ENCODE assay signal across 12 cellular contexts in the genomic region with DNA sequence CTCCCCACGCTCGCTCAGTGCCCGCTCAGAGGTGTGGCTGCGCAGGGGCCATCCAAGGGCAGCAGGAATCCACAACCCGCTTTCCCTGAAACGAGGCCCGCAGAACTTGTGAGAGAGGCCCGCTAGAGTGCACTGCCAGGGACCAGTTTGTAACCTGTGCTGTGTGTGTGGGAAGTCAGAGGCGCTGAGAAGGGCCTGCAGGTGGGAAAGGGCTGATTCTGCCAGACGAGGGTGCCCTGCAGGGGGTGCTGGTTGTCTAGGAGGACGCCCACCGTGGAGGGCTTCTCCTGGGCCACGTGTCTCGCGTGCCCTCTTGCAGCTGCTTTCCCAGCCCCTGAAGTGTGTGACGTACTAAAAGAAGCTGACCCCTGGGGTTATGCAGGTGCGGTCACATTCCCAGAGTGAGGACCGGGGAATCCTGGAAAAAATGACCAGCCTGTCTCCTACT.
DNase-seq lines count a peak whose midpoint lies in the region; ATAC-seq and TF ChIP-seq lines count a peak whose summit lies in the region.
"Had no signal": no experiment of that assay in that cellular context is flagged by ENCODE, and none has a peak within 500 bp of the region (broad histone marks: within the 10 kb centered on the region; RNA-seq: fewer than 3 reads in every experiment).

No MANE protein-coding gene starts in this region.

- CTCF ChIA-PET in SK-N-SH (lab: Yijun Ruan, JAX), result interaction anchor here (0.6 to 2.8 kb wide), 9 partner anchors 17 to 239 kb away, joined by 3 to 11 read pairs (median 5); no protein-coding TSS in a partner anchor

- peak; percentile 10; the same call in 1 of the 2 replicates for TF ChIP-seq CTCF in SK-N-SH (IDR thresholded peaks at IDR 0.05)
- peak in 1 of 3 experiments; percentile 30 for TF ChIP-seq CTCF in esophagus muscularis mucosa (IDR thresholded peaks at IDR 0.05)

- peak; percentile 36; the same call in 1 of the 2 replicates for TF ChIP-seq RAD21 in SK-N-SH (IDR thresholded peaks at IDR 0.05; ENCODE audit: low read length)

- H3K9ac ChIP-seq in SK-N-SH, result no peak overlapping the region

- no peak overlapping the region for H3K4me3 Mint-ChIP-seq in stimulated activated memory B cell treated with anti-CD40 and anti-IgM and Interleukin-4, amounts not matched to agents 10 μg/mL and 1 μg/mL and 100 μg/mL, for 72 hours

- 67% methylated on average over 10 of the region's 18 CpGs for WGBS in SK-N-SH (ENCODE audit: low lambda C conversion rate)
- 58% methylated on average over 10 of the region's 18 CpGs for WGBS in esophagus muscularis mucosa

- no peak overlapping the region for H3K27ac Mint-ChIP-seq in stimulated activated memory B cell treated with anti-CD40 and anti-IgM and Interleukin-4, amounts not matched to agents 10 μg/mL and 1 μg/mL and 100 μg/mL, for 72 hours

- ATAC-seq in SK-N-SH treated with all-trans-retinoic acid at 6 μM for 48 hours, result no peak
- peak; percentile 6 for ATAC-seq in stimulated activated memory B cell treated with anti-CD40 and anti-IgM and Interleukin-4, amounts not matched to agents 10 μg/mL and 1 μg/mL and 100 μg/mL, for 72 hours
- ATAC-seq in HG02798 (IDR thresholded peaks at IDR 0.05; ENCODE audit: poor library complexity, unreplicated experiment), result no peak
- ATAC-seq in GM21515 (IDR thresholded peaks at IDR 0.05; ENCODE audit: unreplicated experiment), result no peak
- ATAC-seq: body of pancreas had no signal

- H3K36me3 Mint-ChIP-seq in stimulated activated memory B cell treated with anti-CD40 and anti-IgM and Interleukin-4, amounts not matched to agents 10 μg/mL and 1 μg/mL and 100 μg/mL, for 72 hours, result no peaks in the 10 kb centered on the region

- no peak overlapping the region for H3K4me2 ChIP-seq in SK-N-SH

- H3K27me3 ChIP-seq in SK-N-SH (ENCODE audit: insufficient read depth), result no peaks in the 10 kb centered on the region; the same call in 1 of the 2 replicates
- no peaks in the 10 kb centered on the region for H3K27me3 ChIP-seq in esophagus muscularis mucosa
- H3K27me3 ChIP-seq: body of pancreas had no signal

- H3F3A ChIP-seq in SK-N-SH (replicated peaks; ENCODE audit: insufficient read depth), result no peaks in the 10 kb centered on the region

- no peaks in the 10 kb centered on the region for H4K20me1 ChIP-seq in SK-N-SH (ENCODE audit: insufficient read depth)

- H3K4me3 ChIP-seq in SK-N-SH (ENCODE audit: low read depth in 2 of 2, low read length in 1 of 2), result no peak overlapping the region
- no peak overlapping the region for H3K4me3 ChIP-seq in esophagus muscularis mucosa
- H3K4me3 ChIP-seq: body of pancreas, left ventricle myocardium inferior had no signal

- H2AFZ ChIP-seq in SK-N-SH (ENCODE audit: low read depth), result no peak overlapping the region

- no peaks in the 10 kb centered on the region for H3K36me3 ChIP-seq in SK-N-SH (replicated peaks in 1 of 2; ENCODE audit: control insufficient read depth in 1 of 2, insufficient read depth in 2 of 2, low read length in 1 of 2)
- no peaks in the 10 kb centered on the region for H3K36me3 ChIP-seq in esophagus muscularis mucosa
- H3K36me3 ChIP-seq: left ventricle myocardium inferior had no signal

- H3K27ac ChIP-seq in SK-N-SH (ENCODE audit: low read depth in 2 of 2, low read length in 1 of 2) (no peak overlapping the region), esophagus muscularis mucosa (replicated peaks in 1 of 4) (no peak overlapping the region)
- H3K27ac ChIP-seq: body of pancreas, left ventricle myocardium inferior had no signal

- no peaks in the 10 kb centered on the region for H3K79me2 ChIP-seq in SK-N-SH (ENCODE audit: insufficient read depth)

- peak; percentile 51 for DNase-seq in SK-N-SH
- DNase-seq in NCI-H69 (lab: John Stamatoyannopoulos, UW), result peak; percentile 30
- DNase-seq in iPS DF 19.7 (ENCODE audit: low read depth, low spot score), result peak; percentile 52
- no peak for DNase-seq in esophagus muscularis mucosa (ENCODE audit: extremely low spot score)
- DNase-seq: activated gamma-delta T cell, body of pancreas, EL, left ventricle myocardium inferior had no signal

- TF ChIP-seq EP300 in SK-N-SH (IDR thresholded peaks at IDR 0.05; ENCODE audit: borderline replicate concordance in 1 of 2, low read depth in 1 of 2, low read length in 1 of 2) (no peak), esophagus muscularis mucosa (IDR thresholded peaks at IDR 0.05) (no peak)

- H3K27me3 Mint-ChIP-seq in stimulated activated memory B cell treated with anti-CD40 and anti-IgM and Interleukin-4, amounts not matched to agents 10 μg/mL and 1 μg/mL and 100 μg/mL, for 72 hours, result peaks cover 10% of the 10 kb centered on the region

- H3K4me1 Mint-ChIP-seq in stimulated activated memory B cell treated with anti-CD40 and anti-IgM and Interleukin-4, amounts not matched to agents 10 μg/mL and 1 μg/mL and 100 μg/mL, for 72 hours, result no peaks in the 10 kb centered on the region

- POLR2A ChIA-PET in SK-N-SH (lab: Yijun Ruan, JAX), result no interaction called here

- intact Hi-C loops in esophagus muscularis mucosa (cut with DNase I), result no loop called here

- no peaks in the 10 kb centered on the region for H3K9me3 Mint-ChIP-seq in stimulated activated memory B cell treated with anti-CD40 and anti-IgM and Interleukin-4, amounts not matched to agents 10 μg/mL and 1 μg/mL and 100 μg/mL, for 72 hours

- no peak for TF ChIP-seq POLR2A in esophagus muscularis mucosa (IDR thresholded peaks at IDR 0.05; ENCODE audit: low read depth)

- no peaks in the 10 kb centered on the region for H3K9me2 ChIP-seq in SK-N-SH

- H3K4me1 ChIP-seq in SK-N-SH (ENCODE audit: control insufficient read depth in 1 of 2, insufficient read depth in 2 of 2, low read depth in 1 of 2, low read length in 1 of 2) (peaks cover 0 to 11% of the 10 kb centered on the region in 2 experiments; a peak in 1 of 4 replicates), esophagus muscularis mucosa (no peaks in the 10 kb centered on the region)
- H3K4me1 ChIP-seq: body of pancreas, left ventricle myocardium inferior had no signal

- H3K9me3 ChIP-seq in SK-N-SH, result no peaks in the 10 kb centered on the region
- H3K9me3 ChIP-seq in esophagus muscularis mucosa, result no peaks in the 10 kb centered on the region
- H3K9me3 ChIP-seq: body of pancreas, left ventricle myocardium inferior had no signal

TF ChIP-seq in SK-N-SH, 30 proteins besides CTCF, POLR2A, EP300 and RAD21 (continues in another document):
- TF ChIP-seq SMC3 (IDR thresholded peaks at IDR 0.05; ENCODE audit: low read depth, low read length), result no peak
- no peak for TF ChIP-seq ZBTB33 (IDR thresholded peaks at IDR 0.05; ENCODE audit: borderline replicate concordance, low read depth)
- TF ChIP-seq PBX3 (IDR thresholded peaks at IDR 0.05), result no peak

TF ChIP-seq in SK-N-SH treated with all-trans-retinoic acid at 6 μM for 48 hours, 23 proteins besides CTCF, POLR2A, EP300 and RAD21:
- no peak for TF ChIP-seq PPARA (CRISPR knock-in tag; IDR thresholded peaks at IDR 0.05; ENCODE audit: borderline replicate concordance)
- TF ChIP-seq, protein P1, sequence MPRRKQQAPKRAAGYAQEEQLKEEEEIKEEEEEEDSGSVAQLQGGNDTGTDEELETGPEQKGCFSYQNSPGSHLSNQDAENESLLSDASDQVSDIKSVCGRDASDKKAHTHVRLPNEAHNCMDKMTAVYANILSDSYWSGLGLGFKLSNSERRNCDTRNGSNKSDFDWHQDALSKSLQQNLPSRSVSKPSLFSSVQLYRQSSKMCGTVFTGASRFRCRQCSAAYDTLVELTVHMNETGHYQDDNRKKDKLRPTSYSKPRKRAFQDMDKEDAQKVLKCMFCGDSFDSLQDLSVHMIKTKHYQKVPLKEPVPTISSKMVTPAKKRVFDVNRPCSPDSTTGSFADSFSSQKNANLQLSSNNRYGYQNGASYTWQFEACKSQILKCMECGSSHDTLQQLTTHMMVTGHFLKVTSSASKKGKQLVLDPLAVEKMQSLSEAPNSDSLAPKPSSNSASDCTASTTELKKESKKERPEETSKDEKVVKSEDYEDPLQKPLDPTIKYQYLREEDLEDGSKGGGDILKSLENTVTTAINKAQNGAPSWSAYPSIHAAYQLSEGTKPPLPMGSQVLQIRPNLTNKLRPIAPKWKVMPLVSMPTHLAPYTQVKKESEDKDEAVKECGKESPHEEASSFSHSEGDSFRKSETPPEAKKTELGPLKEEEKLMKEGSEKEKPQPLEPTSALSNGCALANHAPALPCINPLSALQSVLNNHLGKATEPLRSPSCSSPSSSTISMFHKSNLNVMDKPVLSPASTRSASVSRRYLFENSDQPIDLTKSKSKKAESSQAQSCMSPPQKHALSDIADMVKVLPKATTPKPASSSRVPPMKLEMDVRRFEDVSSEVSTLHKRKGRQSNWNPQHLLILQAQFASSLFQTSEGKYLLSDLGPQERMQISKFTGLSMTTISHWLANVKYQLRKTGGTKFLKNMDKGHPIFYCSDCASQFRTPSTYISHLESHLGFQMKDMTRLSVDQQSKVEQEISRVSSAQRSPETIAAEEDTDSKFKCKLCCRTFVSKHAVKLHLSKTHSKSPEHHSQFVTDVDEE (CRISPR knock-in tag; IDR thresholded peaks at IDR 0.05), result no peak
